ENCODE assay signal across 20 cellular contexts in the genomic region with DNA sequence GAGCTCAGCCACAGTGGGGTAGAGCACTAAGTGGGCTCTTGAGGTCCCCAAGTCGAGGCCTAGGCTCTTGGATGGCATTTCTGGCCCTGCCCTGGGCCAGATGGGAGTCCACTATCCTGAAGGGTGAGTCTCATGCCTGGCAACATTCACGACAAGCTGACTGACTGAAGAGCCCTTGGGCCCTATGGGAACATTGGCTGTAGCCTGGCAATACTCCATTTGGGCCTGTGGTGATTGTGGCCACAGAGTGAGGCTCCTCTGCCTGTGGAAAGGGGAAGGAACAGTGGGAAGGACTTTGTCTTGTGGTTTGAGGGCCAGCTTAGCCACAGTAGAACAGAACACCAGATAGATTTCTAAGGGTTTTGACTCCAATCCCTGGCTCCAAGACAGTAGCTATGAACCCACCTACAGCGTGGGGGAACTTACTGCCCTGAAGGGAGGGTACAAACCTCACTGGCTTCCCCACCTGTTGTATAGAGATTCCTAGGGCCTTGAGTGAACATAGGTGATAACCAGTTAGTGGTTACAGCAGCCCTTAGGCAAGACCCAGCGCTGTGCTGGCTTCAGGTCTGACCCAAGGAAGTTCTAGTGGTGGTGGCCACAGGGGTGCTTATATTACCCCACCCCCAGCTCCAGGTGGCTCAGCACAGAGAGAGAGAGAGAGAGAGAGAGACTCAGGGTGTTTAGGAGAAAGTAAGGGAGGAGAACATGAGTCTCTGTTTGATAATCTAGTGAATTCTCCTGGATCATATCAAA.
A peak's percentile ranks its signal among the peaks of the same experiment; 100 is the strongest.
DNase-seq lines count a peak whose midpoint lies in the region; ATAC-seq and TF ChIP-seq lines count a peak whose summit lies in the region.
"Had no signal": no experiment of that assay in that cellular context is flagged by ENCODE, and none has a peak within 500 bp of the region (broad histone marks: within the 10 kb centered on the region; RNA-seq: fewer than 3 reads in every experiment).

No MANE protein-coding gene starts in this region.

- peak overlapping the region; percentile 2 for H3K27ac Mint-ChIP-seq in MCF 10A (ENCODE audit: low read depth, unreplicated experiment)
- H3K27ac Mint-ChIP-seq: activated CD4-positive, alpha-beta T cell treated with anti-CD3 and anti-CD28 coated beads, Interleukin-2, amount 10 ng/mL, durations not matched to agents 7 days and 5 days; naive thymus-derived CD8-positive, alpha-beta T cell had no signal

- intact Hi-C loops in MCF 10A (cut with micrococcal nuclease) (no loop called here), breast epithelium (cut with DNase I; ENCODE audit: low total_unique reads) (no loop called here), left cardiac atrium (cut with DNase I) (no loop called here), spleen (cut with DNase I; ENCODE audit: low total_unique reads) (no loop called here)

- H3K36me3 Mint-ChIP-seq in MCF 10A (ENCODE audit: insufficient read depth, unreplicated experiment), result peaks cover 5% of the 10 kb centered on the region

- TF ChIP-seq POLR2A in breast epithelium (IDR thresholded peaks at IDR 0.05), result no peak
- TF ChIP-seq POLR2A in spleen (IDR thresholded peaks at IDR 0.05), result no peak

- H3K27me3 ChIP-seq in breast epithelium, result no peaks in the 10 kb centered on the region
- no peaks in the 10 kb centered on the region for H3K27me3 ChIP-seq in spleen (replicated peaks in 1 of 7)
- H3K27me3 ChIP-seq: foreskin keratinocyte, tibial nerve had no signal

- CTCF ChIA-PET in MCF 10A (lab: Yijun Ruan, JAX), result interaction anchor here (0.7 kb wide), 1 partner anchor 16 kb away, joined by 3 read pairs; no protein-coding TSS in a partner anchor

- ATAC-seq in left cardiac atrium (peak; percentile 15 to 47), HG02885 (IDR thresholded peaks at IDR 0.05; ENCODE audit: poor library complexity, unreplicated experiment) (no peak)
- ATAC-seq: foreskin keratinocyte; K562; naive thymus-derived CD8-positive, alpha-beta T cell had no signal

- no TSS peak for BruUV-seq in MCF 10A (replicated peaks; lab: Mats Ljungman, UMichigan)

- H3K27ac ChIP-seq in breast epithelium (no peak overlapping the region), spleen (peak overlapping the region in 3 of 8 donors; percentile 44 to 78 (median 56))
- H3K27ac ChIP-seq: 22Rv1, C4-2B, coronary artery, foreskin keratinocyte, tibial nerve had no signal

- TF ChIP-seq CTCF in MCF 10A (IDR thresholded peaks at IDR 0.05; ENCODE audit: unreplicated experiment), result no peak
- no peak for TF ChIP-seq CTCF in breast epithelium (IDR thresholded peaks at IDR 0.05)
- TF ChIP-seq CTCF in spleen (IDR thresholded peaks at IDR 0.05 in 8 of 11, conservative IDR thresholded peaks at IDR 0.05 in 3 of 11), result no peak

- H3K27me3 Mint-ChIP-seq in MCF 10A (ENCODE audit: insufficient read depth, unreplicated experiment), result no peaks in the 10 kb centered on the region
- H3K27me3 Mint-ChIP-seq: activated CD4-positive, alpha-beta T cell treated with anti-CD3 and anti-CD28 coated beads, Interleukin-2, amount 10 ng/mL, durations not matched to agents 7 days and 5 days had no signal

- peaks cover 0 to 33% of the 10 kb centered on the region in 2 donors for H3K9me3 ChIP-seq in breast epithelium
- peaks cover 0 to 38% (median 28%) of the 10 kb centered on the region in 8 donors for H3K9me3 ChIP-seq in spleen

- no peak overlapping the region for H3K4me3 ChIP-seq in breast epithelium
- H3K4me3 ChIP-seq in spleen, result no peak overlapping the region
- H3K4me3 ChIP-seq: coronary artery, K562, tibial nerve had no signal

- 46 to 80% (median 60%) methylated on average over 3 to 4 of the region's 4 CpGs for WGBS in spleen, 5 donors

- no peak overlapping the region for H3K4me3 Mint-ChIP-seq in MCF 10A (ENCODE audit: unreplicated experiment)
- H3K4me3 Mint-ChIP-seq: activated CD4-positive, alpha-beta T cell treated with anti-CD3 and anti-CD28 coated beads, Interleukin-2, amount 10 ng/mL, durations not matched to agents 7 days and 5 days; naive thymus-derived CD8-positive, alpha-beta T cell had no signal

- H3K4me1 Mint-ChIP-seq in MCF 10A (ENCODE audit: insufficient read depth, unreplicated experiment), result peaks cover 7% of the 10 kb centered on the region
- H3K4me1 Mint-ChIP-seq: activated CD4-positive, alpha-beta T cell treated with anti-CD3 and anti-CD28 coated beads, Interleukin-2, amount 10 ng/mL, durations not matched to agents 7 days and 5 days had no signal

- no peaks in the 10 kb centered on the region for H3K4me1 ChIP-seq in breast epithelium
- peaks cover 0 to 28% (median 5%) of the 10 kb centered on the region in 6 donors for H3K4me1 ChIP-seq in spleen
- H3K4me1 ChIP-seq: foreskin keratinocyte, tibial nerve had no signal

- no peak for DNase-seq in MCF 10A (ENCODE audit: unreplicated experiment)
- DNase-seq in breast epithelium (ENCODE audit: low spot score in 2 of 2), result no peak
- DNase-seq in SIG-M5 treated with dmso at 0.1 percent for 504 hours (lab: John Stamatoyannopoulos, UW; ENCODE audit: unreplicated experiment), result peak; percentile 69
- no peak for DNase-seq in left cardiac atrium
- peak; percentile 74 for DNase-seq in spleen
- no peak for DNase-seq in HK-2 (ENCODE audit: unreplicated experiment)
- DNase-seq in epidermal melanocyte (ENCODE audit: insufficient read length, low spot score), result no peak
- DNase-seq: activated CD4-positive, alpha-beta T cell treated with anti-CD3 and anti-CD28 coated beads, Interleukin-2, amount 10 ng/mL, durations not matched to agents 7 days and 5 days; activated naive CD4-positive, alpha-beta T cell treated with Interleukin-2 at 50 U/mL for 16 hours; DMS153; foreskin keratinocyte; naive thymus-derived CD8-positive, alpha-beta T cell; NCI-H1436; SHP77 treated with DMSO at 0.1 percent for 48 hours had no signal

- POLR2A ChIA-PET in MCF 10A (lab: Yijun Ruan, JAX), result no interaction called here

- peaks cover 10% of the 10 kb centered on the region for H3K9me3 Mint-ChIP-seq in MCF 10A (ENCODE audit: unreplicated experiment)

- no peaks in the 10 kb centered on the region for H3K36me3 ChIP-seq in breast epithelium
- H3K36me3 ChIP-seq in spleen, result peaks cover 0 to 4% (median 0%) of the 10 kb centered on the region in 6 donors

Comparison
In these comparisons a context has a peak if more than half of its experiments do, and no peak if none do; other contexts are left out.
1. DNase-seq: peak in SIG-M5 treated with dmso at 0.1 percent for 504 hours (single experiment) and spleen (single experiment); none in MCF 10A (single experiment), breast epithelium (0 of 2), left cardiac atrium (single experiment), HK-2 (single experiment) and epidermal melanocyte (single experiment).